Comparison of ENCODE assay signal across 8 cellular contexts in the genomic region with DNA sequence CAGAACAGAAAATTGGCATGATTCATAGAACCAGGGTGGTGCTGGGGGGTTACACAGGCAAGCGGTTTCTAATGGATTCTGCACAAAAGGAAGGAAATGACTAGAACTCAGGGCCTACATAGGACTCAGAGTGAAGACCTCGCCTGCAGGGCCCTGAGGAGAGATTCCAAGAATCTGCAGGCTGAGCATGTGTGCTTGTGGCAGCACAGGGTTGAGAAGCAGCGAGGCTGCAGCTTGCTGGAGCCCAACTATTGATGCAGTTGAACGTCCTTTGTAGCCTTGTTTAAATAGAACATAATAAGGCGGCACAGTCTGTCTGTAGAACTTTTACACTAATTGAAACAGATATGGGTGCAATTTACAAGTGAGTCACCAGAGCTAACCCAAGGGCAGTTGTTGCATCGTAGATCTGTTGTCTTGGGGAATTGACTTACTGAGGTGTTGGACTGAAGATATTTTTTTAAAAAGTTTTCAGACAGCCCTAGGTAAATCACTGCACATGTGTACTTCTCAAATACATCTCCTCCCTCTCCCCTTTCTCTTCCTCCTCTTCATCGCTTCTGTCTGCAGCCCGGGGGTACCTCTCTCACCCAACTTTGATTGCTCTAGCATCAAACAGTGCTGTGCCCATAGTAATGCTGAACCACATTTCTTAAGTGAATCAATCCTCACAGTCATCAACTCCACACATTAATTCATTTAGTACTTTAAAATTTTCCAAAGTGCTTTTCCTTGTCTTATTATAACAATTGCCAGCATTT. TPM values are rescaled to one million over a fixed set of nuclear protein-coding genes. Genes with fewer than 3 reads are reported as not detected.
DNase-seq lines count a peak whose midpoint lies in the region; ATAC-seq, FAIRE-seq and TF ChIP-seq lines count a peak whose summit lies in the region.

No MANE protein-coding gene starts in this region.

- H3K4me3 ChIP-seq in HepG2 (replicated peaks in 1 of 3; ENCODE audit: insufficient read depth in 1 of 3, low read depth in 2 of 3, low read length in 3 of 3) (no peak overlapping the region), right lobe of liver (no peak overlapping the region)

- whole genome bisulfite sequencing in HepG2 (ENCODE audit: low lambda C conversion rate): 21% methylated on average over 7 of the region's 8 CpGs
- WGBS in right lobe of liver (ENCODE audit: insufficient coverage, low coverage, low lambda C conversion rate, missing lambda C conversion rate): 66% methylated on average over 8 of the region's 8 CpGs

- ATAC-seq in HepG2 (peak; percentile 69), right lobe of liver (no peak)
- ATAC-seq in activated CD8-positive, alpha-beta T cell treated with anti-CD3 and anti-CD28 coated beads, Interleukin-2, amount 10 ng/mL, durations not matched to agents 7 days and 5 days: peak; percentile 50

- FAIRE-seq in HepG2 (lab: Jason Lieb, UNC) (no peak), urothelium cell line (lab: Jason Lieb, UNC) (no peak)

- TF ChIP-seq RAD21 in HepG2 (CRISPR knock-in tag; IDR thresholded peaks at IDR 0.05): no peak

- intact Hi-C loops in HepG2 (cut with micrococcal nuclease; ENCODE audit: unreplicated experiment) (no loop called here), right lobe of liver (cut with DNase I) (no loop called here)

- DNase-seq in HepG2 (ENCODE audit: low spot score): peak; percentile 9
- DNase-seq in right lobe of liver: no peak
- peak; percentile 63 for DNase-seq in activated CD8-positive, alpha-beta T cell treated with anti-CD3 and anti-CD28 coated beads, Interleukin-2, amount 10 ng/mL, durations not matched to agents 7 days and 5 days
- peak; percentile 11 for DNase-seq in globus pallidus (ENCODE audit: low spot score)
- DNase-seq in urothelium cell line (ENCODE audit: low spot score): peak; percentile 30
- no peak for DNase-seq in NCI-H526 treated with DMSO at 0.1 percent for 48 hours (lab: John Stamatoyannopoulos, UW)
- DNase-seq in DMS114 treated with DMSO at 0.1 percent for 48 hours (lab: John Stamatoyannopoulos, UW; ENCODE audit: unreplicated experiment): no peak
- DNase-seq in SKM-1 (lab: John Stamatoyannopoulos, UW; ENCODE audit: unreplicated experiment): no peak

- H3K27ac Mint-ChIP-seq in activated CD8-positive, alpha-beta T cell treated with anti-CD3 and anti-CD28 coated beads, Interleukin-2, amount 10 ng/mL, durations not matched to agents 7 days and 5 days: peak overlapping the region; percentile 89

- no TSS peak for BruUV-seq in HepG2 (replicated peaks; lab: Mats Ljungman, UMichigan)

- H4K20me1 ChIP-seq in HepG2 (ENCODE audit: insufficient read depth, low read length): no peaks in the 10 kb centered on the region

- H3K79me2 ChIP-seq in HepG2 (ENCODE audit: insufficient read depth, low read length): no peaks in the 10 kb centered on the region

- TF ChIP-seq EP300 in HepG2 (IDR thresholded peaks at IDR 0.05; ENCODE audit: low read depth in 2 of 2, low read length in 2 of 2): no peak
- TF ChIP-seq EP300 in HepG2 (CRISPR knock-in tag; IDR thresholded peaks at IDR 0.05; ENCODE audit: borderline replicate concordance): no peak

- no peak for TF ChIP-seq POLR2A in HepG2 (IDR thresholded peaks at IDR 0.05; ENCODE audit: insufficient read depth in 1 of 2, low read depth in 2 of 2, low read length in 2 of 2)
- no peak for TF ChIP-seq POLR2A in right lobe of liver (IDR thresholded peaks at IDR 0.05)

- POLR2A ChIA-PET in HepG2 (lab: Yijun Ruan, JAX): no interaction called here
- POLR2A ChIA-PET in activated CD8-positive, alpha-beta T cell treated with anti-CD3 and anti-CD28 coated beads, Interleukin-2, amount 10 ng/mL, durations not matched to agents 7 days and 5 days (lab: Charles Lee): interaction anchor here (0.7 to 1.5 kb wide), 6 partner anchors 8 to 53 kb away, joined by 3 to 5 read pairs (median 3); no protein-coding TSS in a partner anchor

- H3K27me3 Mint-ChIP-seq in activated CD8-positive, alpha-beta T cell treated with anti-CD3 and anti-CD28 coated beads, Interleukin-2, amount 10 ng/mL, durations not matched to agents 7 days and 5 days (ENCODE audit: low read depth): no peaks in the 10 kb centered on the region

- H3K36me3 ChIP-seq in HepG2 (replicated peaks in 1 of 2; ENCODE audit: control insufficient read depth in 1 of 2, insufficient read depth in 2 of 2, low read length in 2 of 2): no peaks in the 10 kb centered on the region
- no peaks in the 10 kb centered on the region for H3K36me3 ChIP-seq in right lobe of liver

- H3K4me1 ChIP-seq in HepG2 (ENCODE audit: insufficient read depth, low read length) (peaks cover 32% of the 10 kb centered on the region), right lobe of liver (no peaks in the 10 kb centered on the region)

- no peak overlapping the region for H3K27ac ChIP-seq in HepG2 (ENCODE audit: extremely low read length, insufficient read depth, low read length)
- no peak overlapping the region for H3K27ac ChIP-seq in right lobe of liver

- H3K9me3 Mint-ChIP-seq in activated CD8-positive, alpha-beta T cell treated with anti-CD3 and anti-CD28 coated beads, Interleukin-2, amount 10 ng/mL, durations not matched to agents 7 days and 5 days (ENCODE audit: insufficient read depth): no peaks in the 10 kb centered on the region

- peaks cover 3% of the 10 kb centered on the region for H3K36me3 Mint-ChIP-seq in activated CD8-positive, alpha-beta T cell treated with anti-CD3 and anti-CD28 coated beads, Interleukin-2, amount 10 ng/mL, durations not matched to agents 7 days and 5 days (ENCODE audit: low read depth)

- H3K27me3 ChIP-seq in HepG2 (ENCODE audit: control insufficient read depth in 1 of 2, insufficient read depth in 2 of 2, low read length in 2 of 2): no peaks in the 10 kb centered on the region; a peak in 1 of 5 replicates
- no peaks in the 10 kb centered on the region for H3K27me3 ChIP-seq in right lobe of liver

- H3K4me3 Mint-ChIP-seq in activated CD8-positive, alpha-beta T cell treated with anti-CD3 and anti-CD28 coated beads, Interleukin-2, amount 10 ng/mL, durations not matched to agents 7 days and 5 days: peak overlapping the region; percentile 47

- H3K4me2 ChIP-seq in HepG2 (ENCODE audit: low read depth, low read length): no peak overlapping the region

- H3K9ac ChIP-seq in HepG2 (ENCODE audit: insufficient read depth, low read depth, low read length): no peak overlapping the region

- H2AFZ ChIP-seq in HepG2 (ENCODE audit: low read length): no peak overlapping the region

- H3K9me3 ChIP-seq in HepG2 (ENCODE audit: low read length) (peaks cover 5% of the 10 kb centered on the region; the same call in 1 of the 2 replicates), right lobe of liver (no peaks in the 10 kb centered on the region)

- peaks cover 73% of the 10 kb centered on the region for H3K4me1 Mint-ChIP-seq in activated CD8-positive, alpha-beta T cell treated with anti-CD3 and anti-CD28 coated beads, Interleukin-2, amount 10 ng/mL, durations not matched to agents 7 days and 5 days (ENCODE audit: low read depth)

- CTCF ChIA-PET in HepG2 (lab: Yijun Ruan, JAX; ENCODE audit: low intra/inter-chr PET ratio, low total read pairs): no interaction called here
- CTCF ChIA-PET in activated CD8-positive, alpha-beta T cell treated with anti-CD3 and anti-CD28 coated beads, Interleukin-2, amount 10 ng/mL, durations not matched to agents 7 days and 5 days (lab: Charles Lee): interaction anchor here (1.2 to 4.3 kb wide), 7 partner anchors 8 to 60 kb away, joined by 3 to 17 read pairs (median 6); no protein-coding TSS in a partner anchor

- TF ChIP-seq CTCF in HepG2 (CRISPR knock-in tag; IDR thresholded peaks at IDR 0.05) (no peak), right lobe of liver (IDR thresholded peaks at IDR 0.05) (no peak)

- in situ Hi-C loops in HepG2 (cut with HindIII; ENCODE audit: extremely low pct_ligation_motif_present, low pct_unique_long_range_greater_than_20kb): no loop called here

RNA-seq across cellular contexts. Expression of a gene that starts 58.3 kb away (rescaled TPM):
- total RNA-seq in HepG2 (2016; rRNA removed; fragmentation: Illumina TruSeq; extraction: Trizol) (not detected in 2 replicates), right lobe of liver (1 to 10 TPM in 1 of 6 experiments, under 1 TPM in 5; 0.25 to 1.2 (median 0.62) TPM)
- total RNA-seq in HepG2 (2016; cell fraction: cytosol; rRNA removed; fragmentation: Illumina TruSeq; extraction: Trizol; ENCODE audit: low read depth): not detected in 2 replicates
- total RNA-seq in HepG2 (2016; cell fraction: insoluble cytoplasmic fraction; rRNA removed; fragmentation: Illumina TruSeq; extraction: Trizol): 0.06 TPM in 1 of 2 replicates, not detected in the other
- total RNA-seq in HepG2 (2016; cell fraction: membrane; rRNA removed; fragmentation: Illumina TruSeq; extraction: Trizol): not detected in 2 replicates
- not detected in 2 replicates for total RNA-seq in HepG2 (2016; cell fraction: nucleus; rRNA removed; fragmentation: Illumina TruSeq; extraction: Trizol)
- 0.22 and 0.57 TPM in 2 replicates for polyA plus RNA-seq in HepG2 (2011; rRNA removed)
- 0.21 and 0.59 TPM in 2 replicates for polyA plus RNA-seq in HepG2 (2011; cell fraction: cytosol; rRNA removed)
- polyA plus RNA-seq in HepG2 (2011; cell fraction: nucleus; rRNA removed): 0.38 and 0.48 TPM in 2 replicates
- 0.11 and 0.48 TPM in 2 replicates for polyA plus RNA-seq in HepG2 (2012)
- polyA plus RNA-seq in HepG2 (2016; cell fraction: cytosol; fragmentation: Illumina TruSeq; extraction: Trizol; ENCODE audit: low read depth): not detected in 2 replicates
- 0.21 TPM in 1 of 2 replicates, not detected in the other for polyA plus RNA-seq in HepG2 (2016; cell fraction: insoluble cytoplasmic fraction; fragmentation: Illumina TruSeq; extraction: Trizol; ENCODE audit: low read depth)
- not detected in 2 replicates for polyA plus RNA-seq in HepG2 (2016; cell fraction: membrane; fragmentation: Illumina TruSeq; extraction: Trizol; ENCODE audit: low read depth)
- polyA plus RNA-seq in HepG2 (2016; cell fraction: nucleus; fragmentation: Illumina TruSeq; extraction: Trizol; ENCODE audit: insufficient read depth, low read depth): not detected in 2 replicates
- 0.82 TPM in 1 of 2 replicates, not detected in the other for polyA minus RNA-seq in HepG2 (2011; rRNA and poly(A)+ RNA removed; ENCODE audit: low replicate concordance)
- 0.30 TPM in 1 of 2 replicates, not detected in the other for polyA minus RNA-seq in HepG2 (2011; cell fraction: cytosol; rRNA and poly(A)+ RNA removed)
- 0.13 and 0.87 TPM in 2 replicates for polyA minus RNA-seq in HepG2 (2011; cell fraction: nucleus; rRNA and poly(A)+ RNA removed)
- 100 to 1,000 TPM; 147 to 159 TPM for total RNA-seq in activated CD8-positive, alpha-beta T cell treated with anti-CD3 and anti-CD28 coated beads, Interleukin-2, amount 10 ng/mL, durations not matched to agents 7 days and 5 days

Comparison
In these comparisons a context has a peak if more than half of its experiments do, and no peak if none do; other contexts are left out.
1. ATAC-seq: peak in HepG2 (single experiment) and activated CD8-positive, alpha-beta T cell treated with anti-CD3 and anti-CD28 coated beads, Interleukin-2, amount 10 ng/mL, durations not matched to agents 7 days and 5 days (single experiment); none in right lobe of liver (0 of 4).
2. DNase-seq: peak in HepG2 (single experiment), activated CD8-positive, alpha-beta T cell treated with anti-CD3 and anti-CD28 coated beads, Interleukin-2, amount 10 ng/mL, durations not matched to agents 7 days and 5 days (single experiment), globus pallidus (single experiment) and urothelium cell line (single experiment); none in right lobe of liver (0 of 3), NCI-H526 treated with DMSO at 0.1 percent for 48 hours (single experiment), DMS114 treated with DMSO at 0.1 percent for 48 hours (single experiment) and SKM-1 (single experiment).
3. RNA of a gene that starts 58.3 kb away (total RNA-seq): 147 to 159 TPM in activated CD8-positive, alpha-beta T cell treated with anti-CD3 and anti-CD28 coated beads, Interleukin-2, amount 10 ng/mL, durations not matched to agents 7 days and 5 days; 0.25 to 1.2 TPM in right lobe of liver and 0.06 TPM in HepG2; every median in the first group is over 10 times any median in the second.